9 cellular contexts compared by ENCODE assay signal in the genomic region with DNA sequence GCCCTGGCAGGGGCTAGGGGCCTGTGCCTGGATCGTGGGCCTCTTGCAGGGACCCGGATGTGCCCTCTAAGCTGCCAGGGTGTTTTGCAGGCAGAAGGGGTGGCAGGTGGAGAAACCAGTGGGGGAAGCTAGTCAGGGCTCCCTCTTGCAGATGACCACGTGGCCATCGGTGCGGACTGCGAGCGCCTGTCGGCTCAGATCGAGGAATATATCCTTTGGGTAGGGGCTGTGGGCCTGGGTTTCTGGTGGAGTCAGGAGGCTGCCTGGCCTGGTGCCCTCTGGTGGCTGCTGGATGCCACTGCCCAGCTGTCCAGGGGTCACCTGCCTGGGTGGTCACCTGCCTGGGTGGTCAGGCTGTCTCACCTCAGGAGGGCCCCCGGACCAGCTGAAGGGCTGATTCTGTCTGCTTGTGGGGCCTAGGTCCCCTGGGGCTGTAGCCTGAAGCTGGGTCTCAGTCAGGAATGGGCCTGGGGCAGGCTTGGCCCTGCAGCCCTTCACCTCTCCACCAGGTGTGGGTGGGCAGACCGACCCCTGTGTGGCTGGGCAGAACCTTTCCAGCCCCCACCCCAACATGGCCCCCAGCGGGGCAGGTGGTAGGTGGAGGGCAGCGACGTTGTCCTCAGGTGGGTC. TPM values are rescaled to one million over a fixed set of nuclear protein-coding genes. Genes with fewer than 3 reads are reported as not detected.
DNase-seq lines count a peak whose midpoint lies in the region; ATAC-seq and TF ChIP-seq lines count a peak whose summit lies in the region.
"Had no signal": no experiment of that assay in that cellular context is flagged by ENCODE, and none has a peak within 500 bp of the region (broad histone marks: within the 10 kb centered on the region; RNA-seq: fewer than 3 reads in every experiment).

No MANE protein-coding gene starts in this region.

- H3K36me3 ChIP-seq in heart right ventricle (peaks cover 0 to 48% (median 0%) of the 10 kb centered on the region in 9 donors), uterus (no peaks in the 10 kb centered on the region)

- no peak overlapping the region for H3K4me3 ChIP-seq in heart right ventricle
- H3K4me3 ChIP-seq in uterus = no peak overlapping the region

- no peaks in the 10 kb centered on the region for H3K9me3 ChIP-seq in heart right ventricle
- H3K9me3 ChIP-seq in uterus = no peaks in the 10 kb centered on the region

- 57 to 63% methylated on average over 14 of the region's 14 CpGs for WGBS in heart right ventricle, 2 donors

- TF ChIP-seq CTCF in heart right ventricle (IDR thresholded peaks at IDR 0.05) (peak; percentile 36 to 80 (median 67)), uterus (IDR thresholded peaks at IDR 0.05) (peak in 3 of 4 experiments; percentile 22 to 42 (median 41))

- ATAC-seq in SK-N-SH treated with all-trans-retinoic acid at 6 μM for 48 hours (peak; percentile 71), heart right ventricle (peak in 3 of 8 donors; percentile 5 to 23 (median 17))

- H3K27me3 ChIP-seq in heart right ventricle (no peaks in the 10 kb centered on the region), uterus (no peaks in the 10 kb centered on the region)

- intact Hi-C loops in heart right ventricle (cut with DNase I) (loop anchor here in 1 of 10 donors (5.0 kb wide), 1 partner anchor 87 kb away; the partner anchor contains the start of gene PRPF6), uterus (cut with DNase I; ENCODE audit: low total_unique reads) (no loop called here)

- peaks cover 0 to 24% (median 6%) of the 10 kb centered on the region in 9 donors for H3K4me1 ChIP-seq in heart right ventricle
- H3K4me1 ChIP-seq in uterus = peaks cover 0 to 3% of the 10 kb centered on the region in 2 donors

- TF ChIP-seq POLR2A in uterus (IDR thresholded peaks at IDR 0.05) = no peak

- no peak overlapping the region for H3K27ac ChIP-seq in heart right ventricle
- H3K27ac ChIP-seq in uterus = no peak overlapping the region

- peak; percentile 18 for DNase-seq in stimulated activated naive CD4-positive, alpha-beta T cell treated with Interleukin-2 at 50 U/mL for 16 hours (lab: John Stamatoyannopoulos, UW)
- DNase-seq in stimulated activated naive CD4-positive, alpha-beta T cell (lab: John Stamatoyannopoulos, UW) = no peak
- DNase-seq in heart right ventricle (no peak), uterus (no peak), NCI-H1694 (lab: John Stamatoyannopoulos, UW) (no peak), NCI-H128 (lab: John Stamatoyannopoulos, UW; ENCODE audit: unreplicated experiment) (no peak), GOT3 (lab: John Stamatoyannopoulos, UW) (no peak)
- DNase-seq: activated T-cell treated with anti-CD3 and anti-CD28 coated beads, Interleukin-2, amount 50 U/mL, for 24 hours had no signal

TF ChIP-seq in SK-N-SH treated with all-trans-retinoic acid at 6 μM for 48 hours, 23 proteins besides CTCF, POLR2A, EP300 and RAD21:
- TF ChIP-seq PPARA (CRISPR knock-in tag; IDR thresholded peaks at IDR 0.05; ENCODE audit: borderline replicate concordance) (no peak), OSR1 (CRISPR knock-in tag; IDR thresholded peaks at IDR 0.05) (no peak), ZC3H10 (CRISPR knock-in tag; IDR thresholded peaks at IDR 0.05) (no peak), ESRRG (CRISPR knock-in tag; IDR thresholded peaks at IDR 0.05) (no peak)
- TF ChIP-seq, protein P1, sequence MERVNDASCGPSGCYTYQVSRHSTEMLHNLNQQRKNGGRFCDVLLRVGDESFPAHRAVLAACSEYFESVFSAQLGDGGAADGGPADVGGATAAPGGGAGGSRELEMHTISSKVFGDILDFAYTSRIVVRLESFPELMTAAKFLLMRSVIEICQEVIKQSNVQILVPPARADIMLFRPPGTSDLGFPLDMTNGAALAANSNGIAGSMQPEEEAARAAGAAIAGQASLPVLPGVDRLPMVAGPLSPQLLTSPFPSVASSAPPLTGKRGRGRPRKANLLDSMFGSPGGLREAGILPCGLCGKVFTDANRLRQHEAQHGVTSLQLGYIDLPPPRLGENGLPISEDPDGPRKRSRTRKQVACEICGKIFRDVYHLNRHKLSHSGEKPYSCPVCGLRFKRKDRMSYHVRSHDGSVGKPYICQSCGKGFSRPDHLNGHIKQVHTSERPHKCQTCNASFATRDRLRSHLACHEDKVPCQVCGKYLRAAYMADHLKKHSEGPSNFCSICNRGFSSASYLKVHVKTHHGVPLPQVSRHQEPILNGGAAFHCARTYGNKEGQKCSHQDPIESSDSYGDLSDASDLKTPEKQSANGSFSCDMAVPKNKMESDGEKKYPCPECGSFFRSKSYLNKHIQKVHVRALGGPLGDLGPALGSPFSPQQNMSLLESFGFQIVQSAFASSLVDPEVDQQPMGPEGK (CRISPR knock-in tag; IDR thresholded peaks at IDR 0.05; ENCODE audit: borderline replicate concordance) = no peak

RNA-seq across cellular contexts. Expression of gene TCEA2, which starts 6.7 kb away (rescaled TPM):
- 10 to 100 TPM; 40.8 to 51.0 (median 44.9) TPM for total RNA-seq in heart right ventricle
- 10 to 100 TPM; 35.0 to 54.9 TPM for polyA plus RNA-seq in heart right ventricle
- 10 to 100 TPM; 21.5 to 75.4 (median 27.2) TPM for total RNA-seq in uterus

RNA-seq across cellular contexts. Expression of gene RGS19, which starts 9.6 kb away (rescaled TPM):
- 10 to 100 TPM in 1 of 10 donors, 1 to 10 TPM in 9; 1.8 to 13.1 (median 3.3) TPM for total RNA-seq in heart right ventricle
- 1 to 10 TPM; 4.5 to 6.4 TPM for polyA plus RNA-seq in heart right ventricle
- 10 to 100 TPM in 1 of 4 donors, 1 to 10 TPM in 3; 4.6 to 38.8 (median 6.7) TPM for total RNA-seq in uterus

RNA-seq across cellular contexts. Expression of gene OPRL1, which starts 10.2 kb away (rescaled TPM):
- total RNA-seq in heart right ventricle (1 to 10 TPM in 1 of 10 donors, under 1 TPM in 9; 0.27 to 1.3 (median 0.42) TPM), uterus (1 to 10 TPM in 1 of 4 donors, under 1 TPM in 2, not detected in 1; 0.51 to 1.9 (median 0.64) TPM)
- under 1 TPM; 0.19 to 0.29 TPM for polyA plus RNA-seq in heart right ventricle

RNA-seq across cellular contexts. Expression of gene LKAAEAR1, which starts 14.5 kb away (rescaled TPM):
- total RNA-seq in heart right ventricle (not detected), uterus (not detected)
- under 1 TPM in 1 of 2 donors, not detected in 1; 0.12 TPM for polyA plus RNA-seq in heart right ventricle

RNA-seq across cellular contexts. Expression of gene SOX18, which starts 20.3 kb away (rescaled TPM):
- total RNA-seq in heart right ventricle = 100 to 1,000 TPM in 1 of 10 donors, 10 to 100 TPM in 9; 23.5 to 129 (median 51.9) TPM
- 10 to 100 TPM; 37.2 to 60.0 TPM for polyA plus RNA-seq in heart right ventricle
- 100 to 1,000 TPM in 1 of 4 donors, 10 to 100 TPM in 2, 1 to 10 TPM in 1; 6.7 to 116 (median 19.1) TPM for total RNA-seq in uterus
